ENCODE assay signal across 18 cellular contexts in the genomic region with DNA sequence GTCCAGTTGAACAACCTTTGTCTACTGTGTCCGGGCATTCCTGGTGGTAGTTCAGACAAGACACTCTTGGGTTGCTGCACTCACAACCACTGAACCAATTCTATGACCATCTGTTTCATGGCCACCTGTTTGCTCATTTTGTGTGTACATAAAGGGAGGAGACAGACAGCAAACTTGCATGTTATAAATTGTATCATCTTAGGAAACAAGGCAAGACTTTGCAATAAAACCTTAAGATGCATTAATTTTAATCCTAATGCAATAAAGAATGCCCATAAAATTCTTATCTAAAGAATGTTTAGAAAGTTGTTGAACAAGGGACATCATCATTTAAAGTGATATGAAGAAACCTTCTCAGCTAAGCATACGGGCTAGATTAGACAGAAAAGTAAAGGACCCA. TPM values are rescaled to one million over a fixed set of nuclear protein-coding genes. Genes with fewer than 3 reads are reported as not detected.
A peak's percentile ranks its signal among the peaks of the same experiment; 100 is the strongest.
DNase-seq lines count a peak whose midpoint lies in the region; TF ChIP-seq lines count a peak whose summit lies in the region.
"Had no signal": no experiment of that assay in that cellular context is flagged by ENCODE, and none has a peak within 500 bp of the region (broad histone marks: within the 10 kb centered on the region; RNA-seq: fewer than 3 reads in every experiment).

No MANE protein-coding gene starts in this region.

- no peaks in the 10 kb centered on the region for H3K79me2 ChIP-seq in hepatocyte

- no peaks in the 10 kb centered on the region for H3K9me3 ChIP-seq in BLaER1 treated with 17β-estradiol and CSF1 and Interleukin-3, amounts not matched to agents 10 nM and 100 nM (replicated peaks in 1 of 11)
- no peaks in the 10 kb centered on the region for H3K9me3 ChIP-seq in hepatocyte (ENCODE audit: low read depth)
- H3K9me3 ChIP-seq: A549, BE2C had no signal

- intact Hi-C loops in posterior cingulate gyrus (cut with DNase I): no loop called here

- H3K4me3 ChIP-seq in BLaER1 treated with 17β-estradiol and CSF1 and Interleukin-3, amounts not matched to agents 10 nM and 100 nM: no peak overlapping the region
- no peak overlapping the region for H3K4me3 ChIP-seq in hepatocyte
- H3K4me3 ChIP-seq: A549, GM12878, GM23338 had no signal

- WGBS in hepatocyte (ENCODE audit: low lambda C conversion rate, missing lambda C conversion rate): 34% methylated on average over 2 of the region's 2 CpGs

- no peaks in the 10 kb centered on the region for H3K27me3 ChIP-seq in BLaER1 treated with 17β-estradiol and CSF1 and Interleukin-3, amounts not matched to agents 10 nM and 100 nM
- no peaks in the 10 kb centered on the region for H3K27me3 ChIP-seq in hepatocyte

- peaks cover 36 to 49% (median 45%) of the 10 kb centered on the region in 10 experiments for H3K4me1 ChIP-seq in BLaER1 treated with 17β-estradiol and CSF1 and Interleukin-3, amounts not matched to agents 10 nM and 100 nM
- peaks cover 27% of the 10 kb centered on the region for H3K4me1 ChIP-seq in hepatocyte (ENCODE audit: insufficient read depth)
- H3K4me1 ChIP-seq: A549, BE2C had no signal

- H3K4me2 ChIP-seq in BLaER1 treated with 17β-estradiol and CSF1 and Interleukin-3, amounts not matched to agents 10 nM and 100 nM: peak overlapping the region in 10 of 11 experiments; percentile 1 to 91 (median 85); a peak in 18 of 22 replicates
- peak overlapping the region; percentile 42 for H3K4me2 ChIP-seq in hepatocyte
- H3K4me2 ChIP-seq: A549, GM23338 had no signal

- peak overlapping the region in 2 of 11 experiments; percentile 26 to 66; a peak in 2 of 22 replicates for H3K9ac ChIP-seq in BLaER1 treated with 17β-estradiol and CSF1 and Interleukin-3, amounts not matched to agents 10 nM and 100 nM

- DNase-seq in LoVo (ENCODE audit: low spot score): peak; percentile 54
- DNase-seq in hepatocyte (ENCODE audit: low spot score): no peak
- no peak for DNase-seq in endothelial cell (ENCODE audit: low spot score)
- DNase-seq in activated gamma-delta T cell treated with Interleukin-2 at 50 U/mL for 16 hours: no peak
- no peak for DNase-seq in posterior cingulate gyrus
- no peak for DNase-seq in KBM-7
- DNase-seq: BE2C; CD4-positive, CD25-positive, alpha-beta regulatory T cell; DMS79; H7 had no signal

- H3K36me3 ChIP-seq in BLaER1 treated with 17β-estradiol and CSF1 and Interleukin-3, amounts not matched to agents 10 nM and 100 nM: no peaks in the 10 kb centered on the region
- H3K36me3 ChIP-seq in hepatocyte (replicated peaks; ENCODE audit: insufficient read depth, low read depth): no peaks in the 10 kb centered on the region
- H3K36me3 ChIP-seq: BE2C had no signal

- H4K20me1 ChIP-seq in BLaER1 treated with 17β-estradiol and CSF1 and Interleukin-3, amounts not matched to agents 10 nM and 100 nM: no peaks in the 10 kb centered on the region
- H4K20me1 ChIP-seq in hepatocyte (ENCODE audit: insufficient read depth, poor library complexity, severe bottlenecking): no peaks in the 10 kb centered on the region

- no peak overlapping the region for H3K27ac Mint-ChIP-seq in endothelial cell (ENCODE audit: unreplicated experiment)
- H3K27ac Mint-ChIP-seq: CD4-positive, CD25-positive, alpha-beta regulatory T cell; GM23338; IgD-negative memory B cell had no signal

- no peak overlapping the region for H2AFZ ChIP-seq in hepatocyte
- H2AFZ ChIP-seq: GM23338 had no signal

- no peak overlapping the region for H3K4me3 Mint-ChIP-seq in endothelial cell (ENCODE audit: unreplicated experiment)
- H3K4me3 Mint-ChIP-seq: CD4-positive, CD25-positive, alpha-beta regulatory T cell; GM23338; IgD-negative memory B cell had no signal

- H3K27ac ChIP-seq in 22Rv1 (peak overlapping the region; percentile 30), hepatocyte (peak overlapping the region; percentile 44)
- H3K27ac ChIP-seq in BLaER1 treated with 17β-estradiol and CSF1 and Interleukin-3, amounts not matched to agents 10 nM and 100 nM: peak overlapping the region in 6 of 11 experiments; percentile 5 to 92 (median 89); a peak in 7 of 22 replicates
- H3K27ac ChIP-seq: A549 had no signal

- TF ChIP-seq CTCF in 22Rv1 (IDR thresholded peaks at IDR 0.05) (no peak), hepatocyte (IDR thresholded peaks at IDR 0.05; ENCODE audit: poor library complexity) (no peak), endothelial cell (IDR thresholded peaks at IDR 0.05; ENCODE audit: unreplicated experiment) (no peak)

- no peaks in the 10 kb centered on the region for H3K27me3 Mint-ChIP-seq in endothelial cell (ENCODE audit: unreplicated experiment)

- H3K9me2 ChIP-seq in hepatocyte (replicated peaks; ENCODE audit: insufficient read depth): no peaks in the 10 kb centered on the region

- H3K9me3 Mint-ChIP-seq in endothelial cell (ENCODE audit: unreplicated experiment): no peaks in the 10 kb centered on the region
- H3K9me3 Mint-ChIP-seq: CD4-positive, CD25-positive, alpha-beta regulatory T cell; GM23338; IgD-negative memory B cell had no signal

- H3K36me3 Mint-ChIP-seq in endothelial cell (ENCODE audit: low read depth, unreplicated experiment): no peaks in the 10 kb centered on the region
- H3K36me3 Mint-ChIP-seq: CD4-positive, CD25-positive, alpha-beta regulatory T cell had no signal

- peaks cover 15% of the 10 kb centered on the region for H3K4me1 Mint-ChIP-seq in endothelial cell (ENCODE audit: unreplicated experiment)
- H3K4me1 Mint-ChIP-seq: CD4-positive, CD25-positive, alpha-beta regulatory T cell; GM23338; IgD-negative memory B cell had no signal

- in situ Hi-C loops in KBM-7 (cut with MboI; ENCODE audit: low pct_unique_long_range_greater_than_20kb, low sequenced_read_pairs): no loop called here

RNA-seq across cellular contexts. Expression of a gene that starts 34.8 kb away (rescaled TPM):
- total RNA-seq in hepatocyte (not detected in 2 replicates), endothelial cell (ENCODE audit: unreplicated experiment) (not detected)
- polyA plus RNA-seq in hepatocyte: not detected in 2 replicates
- total RNA-seq: CD4-positive, CD25-positive, alpha-beta regulatory T cell; G401; GM12878; GM23338; H7 had no signal
- polyA plus RNA-seq: A549; AG04450; CD4-positive, CD25-positive, alpha-beta regulatory T cell; GM12878; GM23338; IgD-negative memory B cell had no signal

RNA-seq across cellular contexts. Expression of a gene that starts 50.3 kb away (rescaled TPM):
- total RNA-seq in hepatocyte: 103 and 106 TPM in 2 replicates
- polyA plus RNA-seq in hepatocyte: 79.4 and 111 TPM in 2 replicates
- not detected for total RNA-seq in endothelial cell (ENCODE audit: unreplicated experiment)
- total RNA-seq: CD4-positive, CD25-positive, alpha-beta regulatory T cell; G401; GM12878; GM23338; H7 had no signal
- polyA plus RNA-seq: A549, AG04450, GM12878, GM23338, IgD-negative memory B cell had no signal

Comparison
In these comparisons a context has a peak if more than half of its experiments do, and no peak if none do; other contexts are left out.
1. H3K27ac ChIP-seq: peak in every context shown above with its lines; median percentile 89 in BLaER1 treated with 17β-estradiol and CSF1 and Interleukin-3, amounts not matched to agents 10 nM and 100 nM; 44 in hepatocyte; 30 in 22Rv1.
2. RNA of a gene that starts 50.3 kb away (total RNA-seq): 103 to 106 TPM in hepatocyte; not detected in endothelial cell (single experiment); every median in the first group is over 100 times any median in the second.